18 cellular contexts compared by ENCODE assay signal in the genomic region with DNA sequence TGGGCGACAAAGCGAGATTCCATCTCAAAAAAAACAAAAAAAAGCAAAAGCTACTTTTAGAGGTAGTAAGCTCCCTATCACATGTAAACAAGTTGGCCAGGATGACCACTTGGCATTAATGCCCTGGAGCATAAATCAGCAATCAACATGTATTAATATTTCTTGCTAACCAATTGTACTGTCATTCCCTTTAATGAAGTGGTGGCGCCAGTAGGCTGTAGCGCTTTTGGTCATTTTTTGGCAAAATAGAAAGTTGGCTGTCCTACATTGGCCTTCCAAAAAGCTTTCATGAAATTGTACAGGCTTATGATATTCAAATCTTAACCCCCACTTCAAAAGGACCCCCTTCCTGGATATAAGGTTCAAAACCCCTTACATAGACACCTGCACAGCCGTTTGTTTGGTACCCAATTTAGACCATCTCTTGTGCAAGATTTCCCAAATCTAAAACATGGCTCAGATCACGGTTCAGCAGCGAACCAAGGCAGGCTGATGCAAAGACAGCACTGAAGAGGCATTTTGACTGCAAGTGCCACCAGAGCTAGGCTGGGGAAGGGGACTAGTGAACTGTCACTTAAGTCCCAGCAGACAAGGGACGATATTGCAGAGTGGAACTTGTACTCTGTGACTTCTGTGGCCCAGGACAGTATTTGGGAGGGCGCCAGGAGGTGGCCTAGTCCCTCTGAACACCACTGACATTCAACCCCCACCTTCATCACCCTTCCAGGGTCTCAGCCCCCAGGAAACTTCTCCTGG. TPM values are rescaled to one million over a fixed set of nuclear protein-coding genes. Genes with fewer than 3 reads are reported as not detected.
A peak's percentile ranks its signal among the peaks of the same experiment; 100 is the strongest.
DNase-seq lines count a peak whose midpoint lies in the region; ATAC-seq, FAIRE-seq and TF ChIP-seq lines count a peak whose summit lies in the region.
"Had no signal": no experiment of that assay in that cellular context is flagged by ENCODE, and none has a peak within 500 bp of the region (broad histone marks: within the 10 kb centered on the region; RNA-seq: fewer than 3 reads in every experiment).

No MANE protein-coding gene starts in this region.

- DNase-seq in GM18507 (ENCODE audit: extremely low spot score, insufficient read length, low read depth) (no peak), OCI-LY7 (ENCODE audit: low spot score) (peak; percentile 84), smooth muscle cell (lab: John Stamatoyannopoulos, UW; ENCODE audit: unreplicated experiment) (no peak)
- DNase-seq in effector memory CD8-positive, alpha-beta T cell = no peak
- DNase-seq: activated CD4-positive, CD25-positive, alpha-beta regulatory T cell treated with anti-CD3 and anti-CD28 coated beads, Interleukin-2, amount 50 U/mL, for 72 hours; dermis blood vessel endothelial cell; DMS153; NCI-H1930; NCI-H446; nephron progenitor cell; SJCRH30; stimulated activated CD4-positive, alpha-beta T cell treated with anti-CD3 and anti-CD28 coated beads, Interleukin-12 subunit alpha, Interleukin-12 subunit beta, amount 100 ng/mL, for 4 hours; T1000 had no signal

- H3K27ac Mint-ChIP-seq in effector memory CD8-positive, alpha-beta T cell = peak overlapping the region; percentile 87 to 95
- H3K27ac Mint-ChIP-seq: stimulated activated memory B cell treated with anti-CD40 and anti-IgM and Interleukin-4, amounts not matched to agents 10 μg/mL and 1 μg/mL and 100 μg/mL, for 72 hours had no signal

- H3K4me2 ChIP-seq in OCI-LY7 (ENCODE audit: low read length) = peak overlapping the region; percentile 75
- peak overlapping the region; percentile 79 for H3K4me2 ChIP-seq in smooth muscle cell

- H3K9me3 ChIP-seq in OCI-LY7 (ENCODE audit: low read length) = no peaks in the 10 kb centered on the region
- no peaks in the 10 kb centered on the region for H3K9me3 ChIP-seq in smooth muscle cell (replicated peaks; ENCODE audit: low read depth)
- H3K9me3 ChIP-seq: SJCRH30, tibial nerve had no signal

- H4K20me1 ChIP-seq in OCI-LY7 (ENCODE audit: insufficient read depth, low read length) (no peaks in the 10 kb centered on the region), smooth muscle cell (ENCODE audit: low read depth) (peaks cover 45% of the 10 kb centered on the region)

- H3K4me1 Mint-ChIP-seq in effector memory CD8-positive, alpha-beta T cell (ENCODE audit: low read depth in 2 of 2) = peaks cover 46% of the 10 kb centered on the region in 2 donors

- H2AFZ ChIP-seq in OCI-LY7 (ENCODE audit: low read length) (no peak overlapping the region), smooth muscle cell (ENCODE audit: low read depth) (no peak overlapping the region)

- H3K27ac ChIP-seq in OCI-LY7 (ENCODE audit: low read depth, low read length, poor library complexity, severe bottlenecking) = peak overlapping the region; percentile 95
- H3K27ac ChIP-seq in smooth muscle cell (ENCODE audit: low read depth) = peak overlapping the region; percentile 100
- H3K27ac ChIP-seq: SJCRH30, tibial nerve had no signal

- WGBS in smooth muscle cell (ENCODE audit: low lambda C conversion rate) = 93% methylated on average over 9 of the region's 9 CpGs

- H3K4me1 ChIP-seq in OCI-LY7 (ENCODE audit: insufficient read depth, low read length, poor library complexity, severe bottlenecking) (peaks cover 64% of the 10 kb centered on the region), smooth muscle cell (ENCODE audit: low read depth) (peaks cover 29% of the 10 kb centered on the region)

- peak; percentile 61 for FAIRE-seq in GM18507 (lab: Jason Lieb, UNC)

- H3K79me2 ChIP-seq in OCI-LY7 (ENCODE audit: insufficient read depth, low read depth, low read length) (peaks cover 7% of the 10 kb centered on the region; the same call in 1 of the 2 replicates), smooth muscle cell (ENCODE audit: low read depth) (peaks cover 56% of the 10 kb centered on the region)

- H3K36me3 ChIP-seq in OCI-LY7 (ENCODE audit: insufficient read depth, low read length) (peaks cover 29% of the 10 kb centered on the region; the same call in 1 of the 2 replicates), smooth muscle cell (ENCODE audit: low read depth) (no peaks in the 10 kb centered on the region)
- H3K36me3 ChIP-seq: SJCRH30 had no signal

- H3K4me3 ChIP-seq in OCI-LY7 (ENCODE audit: low read depth, low read length, poor library complexity, severe bottlenecking) (peak overlapping the region; percentile 48), smooth muscle cell (no peak overlapping the region)
- H3K4me3 ChIP-seq: SJCRH30, tibial nerve had no signal

- H3K4me3 Mint-ChIP-seq in effector memory CD8-positive, alpha-beta T cell = peak overlapping the region in 1 of 2 donors; percentile 41
- H3K4me3 Mint-ChIP-seq: nephron progenitor cell; stimulated activated memory B cell treated with anti-CD40 and anti-IgM and Interleukin-4, amounts not matched to agents 10 μg/mL and 1 μg/mL and 100 μg/mL, for 72 hours had no signal

- H3K36me3 Mint-ChIP-seq in effector memory CD8-positive, alpha-beta T cell (ENCODE audit: insufficient read depth) = peaks cover 89% of the 10 kb centered on the region

- CTCF ChIA-PET in OCI-LY7 (lab: Charles Lee; ENCODE audit: unreplicated experiment) = no interaction called here

- peak; percentile 52 for TF ChIP-seq CTCF in OCI-LY7 (conservative IDR thresholded peaks at IDR 0.05; ENCODE audit: low read length)
- TF ChIP-seq CTCF in smooth muscle cell (IDR thresholded peaks at IDR 0.05; ENCODE audit: borderline replicate concordance, insufficient read depth, poor library complexity, severe bottlenecking) = no peak

- H3K27me3 ChIP-seq in smooth muscle cell (ENCODE audit: low read depth) = no peaks in the 10 kb centered on the region
- H3K27me3 ChIP-seq: SJCRH30, tibial nerve had no signal

- ATAC-seq in effector memory CD8-positive, alpha-beta T cell (replicated peaks) = peak; percentile 9
- ATAC-seq in GM18858 (IDR thresholded peaks at IDR 0.05; ENCODE audit: unreplicated experiment) = no peak
- no peak for ATAC-seq in GM21360 (IDR thresholded peaks at IDR 0.05; ENCODE audit: unreplicated experiment)
- no peak for ATAC-seq in HG03196 (IDR thresholded peaks at IDR 0.05; ENCODE audit: unreplicated experiment)
- ATAC-seq: stimulated activated memory B cell treated with anti-CD40 and anti-IgM and Interleukin-4, amounts not matched to agents 10 μg/mL and 1 μg/mL and 100 μg/mL, for 72 hours had no signal

- intact Hi-C loops in OCI-LY7 (cut with micrococcal nuclease; ENCODE audit: unreplicated experiment) = loop anchor here (1.0 kb wide), 1 partner anchor 29 kb away; no protein-coding TSS in a partner anchor

- no peaks in the 10 kb centered on the region for H3K27me3 Mint-ChIP-seq in effector memory CD8-positive, alpha-beta T cell
- H3K27me3 Mint-ChIP-seq: stimulated activated memory B cell treated with anti-CD40 and anti-IgM and Interleukin-4, amounts not matched to agents 10 μg/mL and 1 μg/mL and 100 μg/mL, for 72 hours had no signal

- no peak overlapping the region for H3K9ac ChIP-seq in smooth muscle cell (ENCODE audit: low read depth)

- H3K9me3 Mint-ChIP-seq in effector memory CD8-positive, alpha-beta T cell = no peaks in the 10 kb centered on the region
- H3K9me3 Mint-ChIP-seq: nephron progenitor cell; stimulated activated memory B cell treated with anti-CD40 and anti-IgM and Interleukin-4, amounts not matched to agents 10 μg/mL and 1 μg/mL and 100 μg/mL, for 72 hours had no signal

- BruUV-seq in OCI-LY7 (replicated peaks; lab: Mats Ljungman, UMichigan) = no TSS peak

- POLR2A ChIA-PET in OCI-LY7 (lab: Charles Lee) = interaction anchor here (0.6 kb wide), 1 partner anchor 50 kb away, joined by 3 read pairs; no protein-coding TSS in a partner anchor

- peaks cover 68% of the 10 kb centered on the region for H3F3A ChIP-seq in smooth muscle cell (ENCODE audit: low read depth)

- H3K9me2 ChIP-seq in OCI-LY7 (ENCODE audit: insufficient read depth, low read length) = no peaks in the 10 kb centered on the region

RNA-seq across cellular contexts. Expression of gene SMAD7, which starts 31.9 kb away (rescaled TPM):
- total RNA-seq in OCI-LY7 (2014; rRNA removed; shearing (Covaris generic)) = 13.5 and 15.1 TPM in 2 replicates
- total RNA-seq in OCI-LY7 (2022) (2.9 and 3.2 TPM in 2 replicates), smooth muscle cell (114 and 142 TPM in 2 replicates)
- 134 and 136 TPM in 2 replicates for polyA plus RNA-seq in smooth muscle cell
